ENCODE assay signal across 12 cellular contexts in the genomic region with DNA sequence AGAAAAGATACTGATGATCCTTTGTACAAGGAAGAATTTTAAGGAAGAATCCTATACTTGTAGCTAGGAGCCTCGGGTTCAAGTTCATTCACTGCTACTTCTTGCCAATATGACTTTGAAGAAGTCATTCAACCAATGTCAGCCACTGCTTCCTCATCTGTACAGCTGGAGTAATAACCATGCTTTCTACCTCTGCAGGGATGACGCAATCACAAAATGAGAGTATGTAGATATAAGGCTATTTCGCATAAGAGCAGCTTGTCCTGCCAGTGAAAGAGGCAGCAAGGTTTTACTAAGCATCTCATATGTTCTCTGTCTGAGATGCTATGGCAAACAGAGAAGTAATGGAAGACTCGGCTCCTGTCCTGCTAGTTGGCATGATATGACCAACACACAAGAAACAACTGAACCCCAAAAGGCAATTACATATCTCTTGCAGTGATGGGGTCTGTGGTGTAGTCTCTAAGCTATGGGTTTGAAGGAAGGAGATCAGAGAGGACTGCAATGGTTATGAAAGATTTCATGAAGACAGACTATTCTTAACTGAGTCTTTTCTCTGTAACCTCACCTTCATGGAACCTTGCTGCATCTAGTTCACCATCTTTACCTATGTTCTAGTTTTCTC. TPM values are rescaled to one million over a fixed set of nuclear protein-coding genes. Genes with fewer than 3 reads are reported as not detected.
DNase-seq lines count a peak whose midpoint lies in the region; ATAC-seq and TF ChIP-seq lines count a peak whose summit lies in the region.
"Had no signal": no experiment of that assay in that cellular context is flagged by ENCODE, and none has a peak within 500 bp of the region (broad histone marks: within the 10 kb centered on the region; RNA-seq: fewer than 3 reads in every experiment).

No MANE protein-coding gene starts in this region.

- H2BK15ac ChIP-seq in IMR-90 (ENCODE audit: low read depth, low read length): no peak overlapping the region

- H3K23ac ChIP-seq in IMR-90 (ENCODE audit: low read depth, low read length): 0 out of 2 replicates have a peak overlapping the region, but pooled peaks have one; percentile 63

- peaks cover 21% of the 10 kb centered on the region for H3K9me1 ChIP-seq in IMR-90 (ENCODE audit: insufficient read depth, low read length)

- H3K27me3 ChIP-seq in IMR-90 (ENCODE audit: control insufficient read depth, insufficient read depth, low read length): no peaks in the 10 kb centered on the region
- H3K27me3 ChIP-seq: pancreas had no signal

- H3K9ac ChIP-seq in IMR-90 (ENCODE audit: low read depth, low read length): no peak overlapping the region

- in situ Hi-C loops in IMR-90 (cut with MboI; ENCODE audit: low sequenced_read_pairs): no loop called here

- peaks cover 86% of the 10 kb centered on the region for H4K20me1 ChIP-seq in IMR-90 (ENCODE audit: insufficient read depth, low read length)

- H3K27me3 Mint-ChIP-seq in T-helper 17 cell: no peaks in the 10 kb centered on the region

- H4K91ac ChIP-seq in IMR-90 (ENCODE audit: insufficient read depth, low read depth, low read length): no peak overlapping the region

- no peak overlapping the region for H2AK9ac ChIP-seq in IMR-90 (replicated peaks; ENCODE audit: low read depth, low read length, poor library complexity)

- no peak overlapping the region for H2BK120ac ChIP-seq in IMR-90 (ENCODE audit: low read depth, low read length)

- ATAC-seq in IMR-90 (ENCODE audit: low read depth): no peak
- ATAC-seq in T-helper 17 cell: peak; percentile 37
- ATAC-seq in HG02610 (IDR thresholded peaks at IDR 0.05; ENCODE audit: unreplicated experiment): no peak
- no peak for ATAC-seq in HG02588 (IDR thresholded peaks at IDR 0.05; ENCODE audit: unreplicated experiment)
- ATAC-seq: activated CD4-positive, CD25-positive, alpha-beta regulatory T cell treated with anti-CD3 and anti-CD28 coated beads, Interleukin-2, amount 50 U/mL, for 24 hours had no signal

- H3K4me3 Mint-ChIP-seq in T-helper 17 cell: no peak overlapping the region

- TF ChIP-seq CTCF in IMR-90 (conservative IDR thresholded peaks at IDR 0.05; ENCODE audit: low read depth, low read length) (no peak), fibroblast of pulmonary artery (IDR thresholded peaks at IDR 0.05; ENCODE audit: low read length, missing control alignments) (no peak)

- H3K79me1 ChIP-seq in IMR-90 (ENCODE audit: low read depth in 1 of 2, low read length in 2 of 2): peaks cover 25 to 68% of the 10 kb centered on the region in 2 experiments

- POLR2A ChIA-PET in IMR-90 (lab: Charles Lee; ENCODE audit: unreplicated experiment): no interaction called here

- no peak overlapping the region for H3K56ac ChIP-seq in IMR-90 (ENCODE audit: extremely low read depth, insufficient read depth, low read length)

- peaks cover 15% of the 10 kb centered on the region for H3K36me3 Mint-ChIP-seq in T-helper 17 cell (ENCODE audit: low read depth)

- H2BK20ac ChIP-seq in IMR-90 (ENCODE audit: low read depth, low read length): no peak overlapping the region

- no peak overlapping the region for H3K27ac ChIP-seq in IMR-90 (ENCODE audit: insufficient read depth, low read length)
- H3K27ac ChIP-seq: pancreas had no signal

- no peak overlapping the region for H3K4me3 ChIP-seq in IMR-90 (ENCODE audit: insufficient read depth, low read depth, low read length)
- no peak overlapping the region for H3K4me3 ChIP-seq in fibroblast of pulmonary artery (replicated peaks; ENCODE audit: low read depth, low read length)
- H3K4me3 ChIP-seq: pancreas had no signal

- no peak overlapping the region for H4K5ac ChIP-seq in IMR-90 (ENCODE audit: low read depth, low read length)

- no peaks in the 10 kb centered on the region for H3K9me3 ChIP-seq in IMR-90 (ENCODE audit: control insufficient read depth, insufficient read depth, low read length)
- no peaks in the 10 kb centered on the region for H3K9me3 ChIP-seq in T-helper 17 cell (ENCODE audit: control insufficient read depth, low read length, poor library complexity, severe bottlenecking)
- H3K9me3 ChIP-seq: pancreas had no signal

- peak overlapping the region; percentile 59 for H3K27ac Mint-ChIP-seq in T-helper 17 cell

- CTCF ChIA-PET in IMR-90 (lab: Yijun Ruan, JAX): no interaction called here

- H3K14ac ChIP-seq in IMR-90 (replicated peaks; ENCODE audit: low read depth, low read length): no peak overlapping the region

- no CpG with 5 or more reads among the region's 4 CpGs for WGBS in IMR-90 (ENCODE audit: extremely low coverage in 2 of 2, insufficient read length in 1 of 2), 2 experiments

- no peak for TF ChIP-seq RAD21 in IMR-90 (IDR thresholded peaks at IDR 0.05; ENCODE audit: low read length)

- intact Hi-C loops in IMR-90 (cut with micrococcal nuclease): no loop called here

- H3K18ac ChIP-seq in IMR-90 (ENCODE audit: low read depth, low read length): no peak overlapping the region

- H2AFZ ChIP-seq in IMR-90 (replicated peaks; ENCODE audit: low read length, poor library complexity): no peak overlapping the region

- TF ChIP-seq POLR2A in IMR-90 (IDR thresholded peaks at IDR 0.05; ENCODE audit: low read depth, low read length): no peak

- H3K36me3 ChIP-seq in IMR-90 (ENCODE audit: control insufficient read depth, insufficient read depth, low read length): peaks cover 4% of the 10 kb centered on the region; the same call in 1 of the 2 replicates
- H3K36me3 ChIP-seq: pancreas had no signal

- H3K4ac ChIP-seq in IMR-90 (ENCODE audit: low read depth, low read length): no peak overlapping the region

- no peak overlapping the region for H2BK5ac ChIP-seq in IMR-90 (ENCODE audit: low read depth, low read length, poor library complexity, severe bottlenecking)

- BruUV-seq in IMR-90 (replicated peaks; lab: Mats Ljungman, UMichigan): no TSS peak

- H3K4me1 Mint-ChIP-seq in T-helper 17 cell: peaks cover 65% of the 10 kb centered on the region

- no peak overlapping the region for H3K4me2 ChIP-seq in IMR-90 (ENCODE audit: low read depth, low read length)

- dilution Hi-C loops in IMR-90 (cut with HindIII; ENCODE audit: low sequenced_read_pairs, unreplicated experiment): no loop called here

- no peak overlapping the region for H4K8ac ChIP-seq in IMR-90 (ENCODE audit: low read depth in 2 of 2, low read length in 2 of 2)

- DNase-seq in AML-193 (lab: John Stamatoyannopoulos, UW) (peak; percentile 76 to 86), IMR-90 (peak; percentile 28), T-helper 17 cell (no peak), fibroblast of pulmonary artery (ENCODE audit: low read depth) (peak; percentile 59), DMS153 treated with DMSO at 0.1 percent for 48 hours (lab: John Stamatoyannopoulos, UW; ENCODE audit: unreplicated experiment) (no peak)
- DNase-seq in stimulated activated CD4-positive, alpha-beta T cell treated with anti-CD3 and anti-CD28 coated beads, Interleukin-1b, Interleukin-23, amount 100 ng/mL, for 48 hours: no peak
- DNase-seq: effector memory CD4-positive, alpha-beta T cell; NCI-H345; pancreas had no signal

- no peak overlapping the region for H2AK5ac ChIP-seq in IMR-90 (ENCODE audit: low read depth, low read length)

- H3K4me1 ChIP-seq in IMR-90 (ENCODE audit: control insufficient read depth, insufficient read depth, low read length): peaks cover 8% of the 10 kb centered on the region

TF ChIP-seq in IMR-90, 13 proteins besides CTCF, POLR2A, EP300 and RAD21:
- TF ChIP-seq FOS (IDR thresholded peaks at IDR 0.05; ENCODE audit: low read depth, low read length): no peak
- no peak for TF ChIP-seq NFE2L2 (IDR thresholded peaks at IDR 0.05; ENCODE audit: low read depth, low read length)
- TF ChIP-seq CEBPB (IDR thresholded peaks at IDR 0.05; ENCODE audit: low read depth, low read length): peak; percentile 97

RNA-seq across cellular contexts. Expression of gene AAK1, which starts 9.2 kb away (rescaled TPM):
- total RNA-seq in IMR-90 (2012; rRNA removed) (26.5 and 34.7 TPM in 2 replicates), T-helper 17 cell (100 to 1,000 TPM; 187 to 243 TPM)
- 21.9 and 22.1 TPM in 2 replicates for polyA plus RNA-seq in IMR-90 (2012; rRNA removed)
- 10.2 and 11.0 TPM in 2 replicates for polyA plus RNA-seq in IMR-90 (2012; cell fraction: cytosol; rRNA removed)
- 18.0 and 36.8 TPM in 2 replicates for polyA plus RNA-seq in IMR-90 (2012; cell fraction: nucleus; rRNA removed; ENCODE audit: low replicate concordance)

Comparison
In these comparisons a context has a peak if more than half of its experiments do, and no peak if none do; other contexts are left out.
1. DNase-seq: peak in AML-193 (2 of 2), IMR-90 (single experiment) and fibroblast of pulmonary artery (single experiment); none in T-helper 17 cell (0 of 3), DMS153 treated with DMSO at 0.1 percent for 48 hours (single experiment) and stimulated activated CD4-positive, alpha-beta T cell treated with anti-CD3 and anti-CD28 coated beads, Interleukin-1b, Interleukin-23, amount 100 ng/mL, for 48 hours (single experiment).